ENCODE assay signal across 1 cellular context in the genomic region with DNA sequence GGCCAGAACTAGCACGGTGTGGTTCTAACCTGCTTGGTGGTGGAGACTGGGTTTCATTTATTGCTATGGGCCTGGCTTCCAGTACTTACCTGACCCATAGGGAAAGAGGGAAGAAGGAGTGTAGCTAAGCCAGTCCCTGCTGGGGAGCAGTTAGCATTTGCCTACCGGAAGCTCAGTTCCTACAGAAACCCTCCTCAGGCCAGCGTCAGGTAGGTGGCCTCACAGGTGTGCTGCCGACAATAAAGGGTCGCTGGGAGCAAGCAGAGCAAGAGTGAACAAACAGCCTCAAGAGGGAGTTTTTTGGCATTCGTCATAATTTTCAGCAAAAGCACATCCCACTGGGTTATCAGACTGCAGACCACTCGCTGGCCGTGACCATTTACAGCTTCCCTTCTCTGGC.
TF ChIP-seq lines count a peak whose summit lies in the region.

No MANE protein-coding gene starts in this region.

TF ChIP-seq in GM23338, 12 proteins besides CTCF, POLR2A, EP300 and RAD21 (continued from another document):
- TF ChIP-seq, protein P1, sequence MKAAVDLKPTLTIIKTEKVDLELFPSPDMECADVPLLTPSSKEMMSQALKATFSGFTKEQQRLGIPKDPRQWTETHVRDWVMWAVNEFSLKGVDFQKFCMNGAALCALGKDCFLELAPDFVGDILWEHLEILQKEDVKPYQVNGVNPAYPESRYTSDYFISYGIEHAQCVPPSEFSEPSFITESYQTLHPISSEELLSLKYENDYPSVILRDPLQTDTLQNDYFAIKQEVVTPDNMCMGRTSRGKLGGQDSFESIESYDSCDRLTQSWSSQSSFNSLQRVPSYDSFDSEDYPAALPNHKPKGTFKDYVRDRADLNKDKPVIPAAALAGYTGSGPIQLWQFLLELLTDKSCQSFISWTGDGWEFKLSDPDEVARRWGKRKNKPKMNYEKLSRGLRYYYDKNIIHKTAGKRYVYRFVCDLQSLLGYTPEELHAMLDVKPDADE (IDR thresholded peaks at IDR 0.05): no peak
- TF ChIP-seq EZH2 (IDR thresholded peaks at IDR 0.05; ENCODE audit: low read depth, unreplicated experiment) (no peak), NANOG (IDR thresholded peaks at IDR 0.05; ENCODE audit: borderline replicate concordance) (no peak), CREB1 (CRISPR knock-in tag; IDR thresholded peaks at IDR 0.05; ENCODE audit: low read depth) (no peak), ZNF331 (CRISPR knock-in tag; IDR thresholded peaks at IDR 0.05; ENCODE audit: low read depth) (no peak), EZH2phosphoT487 (IDR thresholded peaks at IDR 0.05; ENCODE audit: unreplicated experiment) (no peak)
- TF ChIP-seq, protein P2, sequence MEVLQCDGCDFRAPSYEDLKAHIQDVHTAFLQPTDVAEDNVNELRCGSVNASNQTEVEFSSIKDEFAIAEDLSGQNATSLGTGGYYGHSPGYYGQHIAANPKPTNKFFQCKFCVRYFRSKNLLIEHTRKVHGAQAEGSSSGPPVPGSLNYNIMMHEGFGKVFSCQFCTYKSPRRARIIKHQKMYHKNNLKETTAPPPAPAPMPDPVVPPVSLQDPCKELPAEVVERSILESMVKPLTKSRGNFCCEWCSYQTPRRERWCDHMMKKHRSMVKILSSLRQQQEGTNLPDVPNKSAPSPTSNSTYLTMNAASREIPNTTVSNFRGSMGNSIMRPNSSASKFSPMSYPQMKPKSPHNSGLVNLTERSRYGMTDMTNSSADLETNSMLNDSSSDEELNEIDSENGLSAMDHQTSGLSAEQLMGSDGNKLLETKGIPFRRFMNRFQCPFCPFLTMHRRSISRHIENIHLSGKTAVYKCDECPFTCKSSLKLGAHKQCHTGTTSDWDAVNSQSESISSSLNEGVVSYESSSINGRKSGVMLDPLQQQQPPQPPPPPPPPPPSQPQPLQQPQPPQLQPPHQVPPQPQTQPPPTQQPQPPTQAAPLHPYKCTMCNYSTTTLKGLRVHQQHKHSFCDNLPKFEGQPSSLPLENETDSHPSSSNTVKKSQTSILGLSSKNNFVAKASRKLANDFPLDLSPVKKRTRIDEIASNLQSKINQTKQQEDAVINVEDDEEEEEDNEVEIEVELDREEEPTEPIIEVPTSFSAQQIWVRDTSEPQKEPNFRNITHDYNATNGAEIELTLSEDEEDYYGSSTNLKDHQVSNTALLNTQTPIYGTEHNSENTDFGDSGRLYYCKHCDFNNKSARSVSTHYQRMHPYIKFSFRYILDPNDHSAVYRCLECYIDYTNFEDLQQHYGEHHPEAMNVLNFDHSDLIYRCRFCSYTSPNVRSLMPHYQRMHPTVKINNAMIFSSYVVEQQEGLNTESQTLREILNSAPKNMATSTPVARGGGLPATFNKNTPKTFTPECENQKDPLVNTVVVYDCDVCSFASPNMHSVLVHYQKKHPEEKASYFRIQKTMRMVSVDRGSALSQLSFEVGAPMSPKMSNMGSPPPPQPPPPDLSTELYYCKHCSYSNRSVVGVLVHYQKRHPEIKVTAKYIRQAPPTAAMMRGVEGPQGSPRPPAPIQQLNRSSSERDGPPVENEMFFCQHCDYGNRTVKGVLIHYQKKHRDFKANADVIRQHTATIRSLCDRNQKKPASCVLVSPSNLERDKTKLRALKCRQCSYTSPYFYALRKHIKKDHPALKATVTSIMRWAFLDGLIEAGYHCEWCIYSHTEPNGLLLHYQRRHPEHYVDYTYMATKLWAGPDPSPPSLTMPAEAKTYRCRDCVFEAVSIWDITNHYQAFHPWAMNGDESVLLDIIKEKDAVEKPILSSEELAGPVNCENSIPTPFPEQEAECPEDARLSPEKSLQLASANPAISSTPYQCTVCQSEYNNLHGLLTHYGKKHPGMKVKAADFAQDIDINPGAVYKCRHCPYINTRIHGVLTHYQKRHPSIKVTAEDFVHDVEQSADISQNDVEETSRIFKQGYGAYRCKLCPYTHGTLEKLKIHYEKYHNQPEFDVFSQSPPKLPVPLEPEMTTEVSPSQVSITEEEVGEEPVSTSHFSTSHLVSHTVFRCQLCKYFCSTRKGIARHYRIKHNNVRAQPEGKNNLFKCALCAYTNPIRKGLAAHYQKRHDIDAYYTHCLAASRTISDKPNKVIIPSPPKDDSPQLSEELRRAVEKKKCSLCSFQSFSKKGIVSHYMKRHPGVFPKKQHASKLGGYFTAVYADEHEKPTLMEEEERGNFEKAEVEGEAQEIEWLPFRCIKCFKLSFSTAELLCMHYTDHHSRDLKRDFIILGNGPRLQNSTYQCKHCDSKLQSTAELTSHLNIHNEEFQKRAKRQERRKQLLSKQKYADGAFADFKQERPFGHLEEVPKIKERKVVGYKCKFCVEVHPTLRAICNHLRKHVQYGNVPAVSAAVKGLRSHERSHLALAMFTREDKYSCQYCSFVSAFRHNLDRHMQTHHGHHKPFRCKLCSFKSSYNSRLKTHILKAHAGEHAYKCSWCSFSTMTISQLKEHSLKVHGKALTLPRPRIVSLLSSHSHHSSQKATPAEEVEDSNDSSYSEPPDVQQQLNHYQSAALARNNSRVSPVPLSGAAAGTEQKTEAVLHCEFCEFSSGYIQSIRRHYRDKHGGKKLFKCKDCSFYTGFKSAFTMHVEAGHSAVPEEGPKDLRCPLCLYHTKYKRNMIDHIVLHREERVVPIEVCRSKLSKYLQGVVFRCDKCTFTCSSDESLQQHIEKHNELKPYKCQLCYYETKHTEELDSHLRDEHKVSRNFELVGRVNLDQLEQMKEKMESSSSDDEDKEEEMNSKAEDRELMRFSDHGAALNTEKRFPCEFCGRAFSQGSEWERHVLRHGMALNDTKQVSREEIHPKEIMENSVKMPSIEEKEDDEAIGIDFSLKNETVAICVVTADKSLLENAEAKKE (CRISPR knock-in tag; IDR thresholded peaks at IDR 0.05): no peak
